ENCODE assay signal across 1 cellular context in genomic region chr5:140235776-140236558, GRCh38.
A peak's percentile ranks its signal among the peaks of the same experiment; 100 is the strongest.
TF ChIP-seq lines count a peak whose summit lies in the region.

No MANE protein-coding gene starts in this region.

TF ChIP-seq in HepG2, 621 proteins besides CTCF, POLR2A, EP300 and RAD21 (continued from another document and continues in another):
- TF ChIP-seq ZNF280D (CRISPR knock-in tag; IDR thresholded peaks at IDR 0.05) = no peak
- no peak for TF ChIP-seq PAXIP1 (CRISPR knock-in tag; conservative IDR thresholded peaks at IDR 0.05)
- no peak for TF ChIP-seq PHF20 (CRISPR knock-in tag; IDR thresholded peaks at IDR 0.05)
- no peak for TF ChIP-seq KDM2A (CRISPR knock-in tag; IDR thresholded peaks at IDR 0.05; ENCODE audit: borderline replicate concordance, low read depth)
- TF ChIP-seq SNAPC2 (CRISPR knock-in tag; IDR thresholded peaks at IDR 0.05) = no peak
- TF ChIP-seq HOMEZ (CRISPR knock-in tag; IDR thresholded peaks at IDR 0.05; ENCODE audit: low read depth) = no peak
- TF ChIP-seq MAFK (conservative IDR thresholded peaks at IDR 0.05 in 1 of 2, IDR thresholded peaks at IDR 0.05 in 1 of 2; ENCODE audit: low read length in 2 of 2) = no peak
- no peak for TF ChIP-seq ZSCAN5A (CRISPR knock-in tag; IDR thresholded peaks at IDR 0.05; ENCODE audit: borderline replicate concordance)
- TF ChIP-seq ZNF547 (CRISPR knock-in tag; IDR thresholded peaks at IDR 0.05) = no peak
- TF ChIP-seq CREM (IDR thresholded peaks at IDR 0.05) = no peak
- TF ChIP-seq CREM (CRISPR knock-in tag; IDR thresholded peaks at IDR 0.05) = no peak
- TF ChIP-seq BRCA1 (CRISPR knock-in tag; IDR thresholded peaks at IDR 0.05) = no peak
- no peak for TF ChIP-seq SMARCE1 (IDR thresholded peaks at IDR 0.05; ENCODE audit: borderline replicate concordance)
- TF ChIP-seq RXRA (CRISPR knock-in tag; IDR thresholded peaks at IDR 0.05) = no peak
- peak; percentile 80; the same call in 1 of the 2 replicates for TF ChIP-seq CEBPB (IDR thresholded peaks at IDR 0.05; ENCODE audit: borderline replicate concordance, low read depth, low read length)
- no peak for TF ChIP-seq NR2F6 (IDR thresholded peaks at IDR 0.05)
- TF ChIP-seq NR2F6 (CRISPR knock-in tag; IDR thresholded peaks at IDR 0.05) = no peak
- 0 out of 2 replicates have a peak, but pooled peaks have one; percentile 29 for TF ChIP-seq CEBPG (CRISPR knock-in tag; IDR thresholded peaks at IDR 0.05)
- TF ChIP-seq MBD4 (IDR thresholded peaks at IDR 0.05; ENCODE audit: borderline replicate concordance, low read length) = no peak
- peak; percentile 52; the same call in 1 of the 2 replicates for TF ChIP-seq ZBTB33 (CRISPR knock-in tag; IDR thresholded peaks at IDR 0.05)
- TF ChIP-seq ATM (IDR thresholded peaks at IDR 0.05; ENCODE audit: borderline replicate concordance) = no peak
- no peak for TF ChIP-seq CREB1 (IDR thresholded peaks at IDR 0.05)
- TF ChIP-seq CREB1 (CRISPR knock-in tag; IDR thresholded peaks at IDR 0.05) = no peak
- TF ChIP-seq ZNF761 (CRISPR knock-in tag; conservative IDR thresholded peaks at IDR 0.05) = no peak
- no peak for TF ChIP-seq RORA (CRISPR knock-in tag; IDR thresholded peaks at IDR 0.05)
- TF ChIP-seq TBX3 (IDR thresholded peaks at IDR 0.05; ENCODE audit: borderline replicate concordance) = no peak
- TF ChIP-seq ZMAT3 (CRISPR knock-in tag; conservative IDR thresholded peaks at IDR 0.05) = no peak
- 0 out of 2 replicates have a peak, but pooled peaks have one; percentile 17 for TF ChIP-seq SALL1 (CRISPR knock-in tag; IDR thresholded peaks at IDR 0.05)
- TF ChIP-seq XRCC5 (optimal IDR thresholded peaks at IDR 0.05; ENCODE audit: low read length) = no peak
- TF ChIP-seq KLF16 (CRISPR knock-in tag; IDR thresholded peaks at IDR 0.05) = no peak
- no peak for TF ChIP-seq USF2 (IDR thresholded peaks at IDR 0.05; ENCODE audit: low read depth, low read length)
- no peak for TF ChIP-seq USF2 (CRISPR knock-in tag; IDR thresholded peaks at IDR 0.05; ENCODE audit: borderline replicate concordance)
- no peak for TF ChIP-seq ZNF576 (CRISPR knock-in tag; IDR thresholded peaks at IDR 0.05)
- no peak for TF ChIP-seq JUND (CRISPR knock-in tag; IDR thresholded peaks at IDR 0.05)
- TF ChIP-seq FOXA3 (CRISPR knock-in tag; IDR thresholded peaks at IDR 0.05) = 0 out of 2 replicates have a peak, but pooled peaks have one; percentile 11
- TF ChIP-seq ZNF44 (CRISPR knock-in tag; IDR thresholded peaks at IDR 0.05) = no peak
- TF ChIP-seq GABPB1 (CRISPR knock-in tag; IDR thresholded peaks at IDR 0.05) = no peak
- no peak for TF ChIP-seq NFE2 (CRISPR knock-in tag; IDR thresholded peaks at IDR 0.05)
- TF ChIP-seq ZUFSP (CRISPR knock-in tag; IDR thresholded peaks at IDR 0.05; ENCODE audit: borderline replicate concordance) = no peak
- TF ChIP-seq TCF7 (IDR thresholded peaks at IDR 0.05; ENCODE audit: low read depth) = 0 out of 2 replicates have a peak, but pooled peaks have one; percentile 21
- TF ChIP-seq ZBTB37 (CRISPR knock-in tag; IDR thresholded peaks at IDR 0.05) = no peak
- no peak for TF ChIP-seq ZNF12 (CRISPR knock-in tag; IDR thresholded peaks at IDR 0.05)
- no peak for TF ChIP-seq NFYB (CRISPR knock-in tag; IDR thresholded peaks at IDR 0.05)
- no peak for TF ChIP-seq FOXA1 (IDR thresholded peaks at IDR 0.05)
- TF ChIP-seq FOXA1 (CRISPR knock-in tag; IDR thresholded peaks at IDR 0.05) = peak; percentile 39; the same call in 1 of the 2 replicates
- TF ChIP-seq CSRNP1 (CRISPR knock-in tag; IDR thresholded peaks at IDR 0.05) = no peak
- TF ChIP-seq RFXAP (CRISPR knock-in tag; IDR thresholded peaks at IDR 0.05; ENCODE audit: borderline replicate concordance) = no peak
